Comparison of ENCODE assay signal across 8 cellular contexts in genomic region chr20:33554914-33555420, GRCh38.
DNase-seq lines count a peak whose midpoint lies in the region; ATAC-seq, FAIRE-seq and TF ChIP-seq lines count a peak whose summit lies in the region.

No MANE protein-coding gene starts in this region.

- peaks cover 17% of the 10 kb centered on the region for H3K36me3 Mint-ChIP-seq in IgD-negative memory B cell

- ATAC-seq in GM21723 (IDR thresholded peaks at IDR 0.05; ENCODE audit: unreplicated experiment): peak; percentile 96
- peak; percentile 100 for ATAC-seq in stimulated activated naive CD8-positive, alpha-beta T cell treated with anti-CD3 and anti-CD28 coated beads, Interleukin-15, amount 100 ng/mL, for 72 hours

- H3K4me1 Mint-ChIP-seq in IgD-negative memory B cell: peaks cover 22 to 27% (median 24%) of the 10 kb centered on the region in 3 donors
- peaks cover 14% of the 10 kb centered on the region for H3K4me1 Mint-ChIP-seq in stimulated activated naive CD8-positive, alpha-beta T cell treated with anti-CD3 and anti-CD28 coated beads, Interleukin-15, amount 100 ng/mL, for 72 hours

- no peak for FAIRE-seq in keratinocyte (lab: Jason Lieb, UNC)

- peak; percentile 34 to 37 for DNase-seq in activated CD4-positive, alpha-beta T cell treated with anti-CD3 and anti-CD28 coated beads for 4 hours
- DNase-seq in activated CD4-positive, alpha-beta T cell treated with anti-CD3 and anti-CD28 coated beads, Interleukin-2, amount 50 U/mL, for 48 hours: no peak
- DNase-seq in PC-9 (peak; percentile 11 to 71), astrocyte of the hippocampus (ENCODE audit: low read depth, low spot score) (peak; percentile 92), keratinocyte (ENCODE audit: low read depth, low spot score) (no peak)
- peak; percentile 39 to 48 for DNase-seq in stimulated activated naive CD8-positive, alpha-beta T cell treated with anti-CD3 and anti-CD28 coated beads, Interleukin-15, amount 100 ng/mL, for 72 hours

- H3K4me2 ChIP-seq in PC-9: peak overlapping the region; percentile 37; the same call in 1 of the 2 replicates
- peak overlapping the region; percentile 51 for H3K4me2 ChIP-seq in keratinocyte (ENCODE audit: control insufficient read depth, extremely low read depth, insufficient read depth, low read depth, low read length)

- H3K4me3 Mint-ChIP-seq in IgD-negative memory B cell: peak overlapping the region in 3 of 4 donors; percentile 74 to 90 (median 83)
- peak overlapping the region; percentile 41 to 72 for H3K4me3 Mint-ChIP-seq in stimulated activated naive CD8-positive, alpha-beta T cell treated with anti-CD3 and anti-CD28 coated beads, Interleukin-15, amount 100 ng/mL, for 72 hours

- H3K27ac Mint-ChIP-seq in IgD-negative memory B cell: peak overlapping the region; percentile 96 to 98 (median 97)
- peak overlapping the region; percentile 54 to 84 for H3K27ac Mint-ChIP-seq in stimulated activated naive CD8-positive, alpha-beta T cell treated with anti-CD3 and anti-CD28 coated beads, Interleukin-15, amount 100 ng/mL, for 72 hours

- H3K9ac ChIP-seq in keratinocyte (ENCODE audit: control insufficient read depth, extremely low read depth, insufficient read depth, low read length): peak overlapping the region; percentile 4

- no peaks in the 10 kb centered on the region for H3K9me2 ChIP-seq in PC-9 (ENCODE audit: insufficient read depth)

- H3K79me2 ChIP-seq in PC-9 (ENCODE audit: low read depth) (no peaks in the 10 kb centered on the region), keratinocyte (ENCODE audit: control insufficient read depth, insufficient read depth, low read length) (no peaks in the 10 kb centered on the region)

- H3K27ac ChIP-seq in PC-9 (0 out of 2 replicates have a peak overlapping the region, but pooled peaks have one; percentile 9), keratinocyte (ENCODE audit: control insufficient read depth, insufficient read depth, low read length) (peak overlapping the region; percentile 55)

- no peaks in the 10 kb centered on the region for H4K20me1 ChIP-seq in PC-9 (ENCODE audit: insufficient read depth)
- H4K20me1 ChIP-seq in keratinocyte (ENCODE audit: control insufficient read depth, extremely low read depth, insufficient read depth, low read length): no peaks in the 10 kb centered on the region

- H2AFZ ChIP-seq in PC-9 (no peak overlapping the region), keratinocyte (ENCODE audit: control insufficient read depth, low read length) (peak overlapping the region; percentile 63)

- no peaks in the 10 kb centered on the region for H3K27me3 Mint-ChIP-seq in IgD-negative memory B cell
- H3K27me3 Mint-ChIP-seq in stimulated activated naive CD8-positive, alpha-beta T cell treated with anti-CD3 and anti-CD28 coated beads, Interleukin-15, amount 100 ng/mL, for 72 hours: no peaks in the 10 kb centered on the region

- dilution Hi-C loops in keratinocyte (cut with MboI; ENCODE audit: extremely low pct_ligation_motif_present, low sequenced_read_pairs): no loop called here

- BruUV-seq in PC-9 (replicated peaks; lab: Mats Ljungman, UMichigan): no TSS peak

- H3K36me3 ChIP-seq in PC-9 (ENCODE audit: low read depth) (no peaks in the 10 kb centered on the region), keratinocyte (ENCODE audit: control insufficient read depth in 2 of 2, extremely low read depth in 1 of 2, insufficient read depth in 2 of 2, low read length in 2 of 2) (no peaks in the 10 kb centered on the region)

- intact Hi-C loops in PC-9 (cut with micrococcal nuclease; ENCODE audit: unreplicated experiment): no loop called here

- no peaks in the 10 kb centered on the region for H3K9me3 Mint-ChIP-seq in IgD-negative memory B cell
- H3K9me3 Mint-ChIP-seq in stimulated activated naive CD8-positive, alpha-beta T cell treated with anti-CD3 and anti-CD28 coated beads, Interleukin-15, amount 100 ng/mL, for 72 hours: no peaks in the 10 kb centered on the region

- CTCF ChIA-PET in PC-9 (lab: Charles Lee): interaction anchor here (0.6 kb wide), 1 partner anchor 86 kb away, joined by 3 read pairs; no protein-coding TSS in a partner anchor

- H3K4me1 ChIP-seq in PC-9 (replicated peaks; ENCODE audit: insufficient read depth) (peaks cover 13% of the 10 kb centered on the region), keratinocyte (ENCODE audit: control insufficient read depth, extremely low read depth, insufficient read depth, low read length) (peaks cover 18% of the 10 kb centered on the region)

- H3K4me3 ChIP-seq in PC-9 (no peak overlapping the region), keratinocyte (ENCODE audit: control insufficient read depth in 2 of 3, extremely low read depth in 1 of 3, insufficient read depth in 2 of 3, low read depth in 1 of 3, low read length in 3 of 3) (no peak overlapping the region)

- H3K9me3 ChIP-seq in PC-9 (ENCODE audit: insufficient read depth, low read depth): no peaks in the 10 kb centered on the region
- H3K9me3 ChIP-seq in keratinocyte (ENCODE audit: control insufficient read depth, low read depth, low read length): no peaks in the 10 kb centered on the region

- POLR2A ChIA-PET in PC-9 (lab: Charles Lee; ENCODE audit: unreplicated experiment): interaction anchor here (0.5 to 0.7 kb wide), 7 partner anchors 14 to 1708 kb away, joined by 3 to 11 read pairs (median 4); partner anchors contain the start of gene EIF2S2

- 0 out of 2 replicates have a peak, but pooled peaks cover 12% of the 10 kb centered on the region for H3F3A ChIP-seq in PC-9 (ENCODE audit: insufficient read depth, low read depth)

- no peaks in the 10 kb centered on the region for H3K27me3 ChIP-seq in PC-9 (ENCODE audit: insufficient read depth, low read depth)
- H3K27me3 ChIP-seq in keratinocyte (ENCODE audit: control insufficient read depth, extremely low read depth, insufficient read depth, low read length): no peaks in the 10 kb centered on the region

- TF ChIP-seq CTCF in PC-9 (conservative IDR thresholded peaks at IDR 0.05) (no peak), keratinocyte (optimal IDR thresholded peaks at IDR 0.05 in 1 of 3, IDR thresholded peaks at IDR 0.05 in 1 of 3, conservative IDR thresholded peaks at IDR 0.05 in 1 of 3; ENCODE audit: extremely low read depth in 1 of 3, insufficient read depth in 2 of 3, low read length in 3 of 3) (no peak)

- H3K9me1 ChIP-seq in keratinocyte (ENCODE audit: control insufficient read depth, extremely low read depth, insufficient read depth, low read length): no peaks in the 10 kb centered on the region

Comparison
In these comparisons a context has a peak if more than half of its experiments do, and no peak if none do; other contexts are left out.
1. DNase-seq: peak in activated CD4-positive, alpha-beta T cell treated with anti-CD3 and anti-CD28 coated beads for 4 hours (2 of 2), PC-9 (2 of 2), astrocyte of the hippocampus (single experiment) and stimulated activated naive CD8-positive, alpha-beta T cell treated with anti-CD3 and anti-CD28 coated beads, Interleukin-15, amount 100 ng/mL, for 72 hours (2 of 2); none in activated CD4-positive, alpha-beta T cell treated with anti-CD3 and anti-CD28 coated beads, Interleukin-2, amount 50 U/mL, for 48 hours (0 of 2) and keratinocyte (single experiment).